In genomic region chr2:41727152-41727551, GRCh38 we compare ENCODE assay signal across 33 cellular contexts.
"Had no signal": no experiment of that assay in that cellular context is flagged by ENCODE, and none has a peak within 500 bp of the region (broad histone marks: within the 10 kb centered on the region; RNA-seq: fewer than 3 reads in every experiment).

No MANE protein-coding gene starts in this region.

- FAIRE-seq: bronchial epithelial cell had no signal

- H3K9me3 ChIP-seq: adrenal gland, ascending aorta had no signal

- H3K36me3 ChIP-seq: adrenal gland, ascending aorta, cardiac muscle cell had no signal

- H3K27ac ChIP-seq: adrenal gland, ascending aorta, cardiac muscle cell, VCaP had no signal

- ATAC-seq: activated CD8-positive, alpha-beta T cell treated with anti-CD3 and anti-CD28 coated beads for 36 hours; activated naive CD4-positive, alpha-beta T cell treated with anti-CD3 and anti-CD28 coated beads, Interleukin-2, amount 50 U/mL, for 72 hours; activated T-cell treated with anti-CD3 and anti-CD28 coated beads, Interleukin-2, amount 50 U/mL, for 4 hours; activated T-cell treated with anti-CD3 and anti-CD28 coated beads, Interleukin-2, amount 50 U/mL, for 72 hours; activated T-helper 17 cell treated with anti-CD3 and anti-CD28 coated beads, Interleukin-2, amount 50 U/mL, for 72 hours had no signal

- H3K27me3 ChIP-seq: adrenal gland, ascending aorta, cardiac muscle cell had no signal

- H3K4me3 ChIP-seq: adrenal gland, ascending aorta, cardiac muscle cell had no signal

- DNase-seq: activated B cell treated with CpG ODN at 0.5 μM for 24 hours; activated CD4-positive, alpha-beta memory T cell treated with anti-CD3 and anti-CD28 coated beads for 36 hours; activated CD4-positive, alpha-beta T cell treated with anti-CD3 and anti-CD28 coated beads for 4 hours; activated CD4-positive, alpha-beta T cell treated with anti-CD3 and anti-CD28 coated beads, Interleukin-2, amount 10 ng/mL, durations not matched to agents 24 days and 14 days; activated CD4-positive, alpha-beta T cell treated with anti-CD3 and anti-CD28 coated beads, Interleukin-2, amount 50 U/mL, for 1 hour; activated CD4-positive, alpha-beta T cell treated with anti-CD3 and anti-CD28 coated beads, Interleukin-2, amount 50 U/mL, for 4 hours; activated CD4-positive, CD25-positive, alpha-beta regulatory T cell treated with anti-CD3 and anti-CD28 coated beads, Interleukin-2, amount 50 U/mL, for 72 hours; activated CD8-positive, alpha-beta memory T cell treated with anti-CD3 and anti-CD28 coated beads, Interleukin-2, amount 50 U/mL, for 4 hours; activated CD8-positive, alpha-beta T cell treated with anti-CD3 and anti-CD28 coated beads for 36 hours; activated effector memory CD4-positive, alpha-beta T cell treated with anti-CD3 and anti-CD28 coated beads, Interleukin-2, amount 50 U/mL, for 16 hours; activated gamma-delta T cell treated with Interleukin-2 at 50 U/mL for 16 hours; activated naive CD4-positive, alpha-beta T cell; activated naive CD4-positive, alpha-beta T cell treated with anti-CD3 and anti-CD28 coated beads for 36 hours; activated naive CD4-positive, alpha-beta T cell treated with anti-CD3 and anti-CD28 coated beads, Interleukin-2, amount 50 U/mL, for 16 hours; activated naive CD8-positive, alpha-beta T cell treated with anti-CD3 and anti-CD28 coated beads for 36 hours; activated T-cell treated with anti-CD3 and anti-CD28 coated beads for 4 hours; activated T-cell treated with anti-CD3 and anti-CD28 coated beads, Interleukin-2, amount 50 U/mL, for 1 hour; activated T-cell treated with anti-CD3 and anti-CD28 coated beads, Interleukin-2, amount 50 U/mL, for 4 hours; activated T-cell treated with anti-CD3 and anti-CD28 coated beads, Interleukin-2, amount 50 U/mL, for 72 hours; adrenal gland; amniotic stem cell; anterior cingulate cortex; caudate nucleus; cerebellar nuclear complex; T-helper 1 cell; T-helper 2 cell; T-helper 9 cell had no signal
